ENCODE assay signal across 18 cellular contexts in genomic region chr1:44016081-44016874, GRCh38. TPM values are rescaled to one million over a fixed set of nuclear protein-coding genes. Genes with fewer than 3 reads are reported as not detected.
"Had no signal": no experiment of that assay in that cellular context is flagged by ENCODE, and none has a peak within 500 bp of the region (broad histone marks: within the 10 kb centered on the region; RNA-seq: fewer than 3 reads in every experiment).

No MANE protein-coding gene starts in this region.

- H3K27ac ChIP-seq: adrenal gland, gastrocnemius medialis, sigmoid colon, stomach, upper lobe of right lung had no signal

- H3K4me1 Mint-ChIP-seq: stimulated activated effector memory CD8-positive, alpha-beta T cell treated with anti-CD3 and anti-CD28 coated beads, Interleukin-12 subunit alpha, Interleukin-12 subunit beta, amount 100 ng/mL, for 72 hours had no signal

- H3K4me3 Mint-ChIP-seq: naive thymus-derived CD8-positive, alpha-beta T cell; stimulated activated effector memory CD8-positive, alpha-beta T cell treated with anti-CD3 and anti-CD28 coated beads, Interleukin-12 subunit alpha, Interleukin-12 subunit beta, amount 100 ng/mL, for 72 hours had no signal

- H3K4me1 ChIP-seq: adrenal gland, gastrocnemius medialis, sigmoid colon, upper lobe of right lung had no signal

- ATAC-seq: esophagus mucosa; gastrocnemius medialis; naive thymus-derived CD8-positive, alpha-beta T cell; stimulated activated effector memory CD8-positive, alpha-beta T cell treated with anti-CD3 and anti-CD28 coated beads, Interleukin-12 subunit alpha, Interleukin-12 subunit beta, amount 100 ng/mL, for 72 hours; upper lobe of right lung had no signal

- H3K27me3 Mint-ChIP-seq: naive thymus-derived CD8-positive, alpha-beta T cell had no signal

- H3K36me3 Mint-ChIP-seq: naive thymus-derived CD8-positive, alpha-beta T cell; stimulated activated effector memory CD8-positive, alpha-beta T cell treated with anti-CD3 and anti-CD28 coated beads, Interleukin-12 subunit alpha, Interleukin-12 subunit beta, amount 100 ng/mL, for 72 hours had no signal

- H3K4me3 ChIP-seq: adrenal gland, gastrocnemius medialis, heart left ventricle, sigmoid colon, stomach, upper lobe of right lung had no signal

- H3K9me3 ChIP-seq: adrenal gland, gastrocnemius medialis, heart left ventricle, sigmoid colon, stomach, upper lobe of right lung had no signal

- H3K36me3 ChIP-seq: adrenal gland, gastrocnemius medialis, heart left ventricle, upper lobe of right lung had no signal

- H3K9me3 Mint-ChIP-seq: naive thymus-derived CD8-positive, alpha-beta T cell; stimulated activated effector memory CD8-positive, alpha-beta T cell treated with anti-CD3 and anti-CD28 coated beads, Interleukin-12 subunit alpha, Interleukin-12 subunit beta, amount 100 ng/mL, for 72 hours had no signal

- H3K27ac Mint-ChIP-seq: stimulated activated effector memory CD8-positive, alpha-beta T cell treated with anti-CD3 and anti-CD28 coated beads, Interleukin-12 subunit alpha, Interleukin-12 subunit beta, amount 100 ng/mL, for 72 hours had no signal

- DNase-seq: activated CD4-positive, alpha-beta T cell treated with anti-CD3 and anti-CD28 coated beads, Interleukin-2, amount 50 U/mL, for 1 hour; activated CD4-positive, CD25-positive, alpha-beta regulatory T cell treated with anti-CD3 and anti-CD28 coated beads, Interleukin-2, amount 50 U/mL, for 72 hours; activated CD8-positive, alpha-beta memory T cell treated with anti-CD3 and anti-CD28 coated beads, Interleukin-2, amount 50 U/mL, for 4 hours; activated effector memory CD4-positive, alpha-beta T cell treated with anti-CD3 and anti-CD28 coated beads, Interleukin-2, amount 50 U/mL, for 16 hours; activated naive CD4-positive, alpha-beta T cell treated with anti-CD3 and anti-CD28 coated beads, Interleukin-2, amount 50 U/mL, for 16 hours; activated T-cell treated with anti-CD3 and anti-CD28 coated beads, Interleukin-2, amount 50 U/mL, for 48 hours; adrenal gland; gastrocnemius medialis; mesenchymal stem cell; naive thymus-derived CD8-positive, alpha-beta T cell; sigmoid colon; stimulated activated CD4-positive, alpha-beta T cell treated with anti-CD3 and anti-CD28 coated beads, Interleukin-4, amount 100 ng/mL, for 24 hours; stomach; T1000; upper lobe of right lung had no signal

- H3K27me3 ChIP-seq: adrenal gland, gastrocnemius medialis, heart left ventricle, sigmoid colon, stomach, upper lobe of right lung had no signal

RNA-seq across cellular contexts. Expression of gene SLC6A9, which starts 15.0 kb away (rescaled TPM):
- polyA plus RNA-seq: naive thymus-derived CD8-positive, alpha-beta T cell had no signal
